ENCODE assay signal across 12 cellular contexts in genomic region chr2:10328667-10329583, GRCh38. TPM values are rescaled to one million over a fixed set of nuclear protein-coding genes. Genes with fewer than 3 reads are reported as not detected.
DNase-seq lines count a peak whose midpoint lies in the region; ATAC-seq and TF ChIP-seq lines count a peak whose summit lies in the region.
"Had no signal": no experiment of that assay in that cellular context is flagged by ENCODE, and none has a peak within 500 bp of the region (broad histone marks: within the 10 kb centered on the region; RNA-seq: fewer than 3 reads in every experiment).

No MANE protein-coding gene starts in this region.

- H3K36me3 ChIP-seq in stomach = no peaks in the 10 kb centered on the region

- WGBS in stomach, 5 donors = 82 to 91% (median 87%) methylated on average over 13 of the region's 13 CpGs

- peaks cover 100% of the 10 kb centered on the region for H3K4me1 Mint-ChIP-seq in activated naive CD4-positive, alpha-beta T cell treated with anti-CD3 and anti-CD28 coated beads, Interleukin-2, amount 50 U/mL, for 24 hours
- H3K4me1 Mint-ChIP-seq in WTC11 (peaks cover 86% of the 10 kb centered on the region), immature natural killer cell (peaks cover 56 to 68% of the 10 kb centered on the region in 2 donors), mesothelial cell of epicardium (peaks cover 34% of the 10 kb centered on the region)

- CTCF ChIA-PET in WTC11 (lab: Charles Lee) = interaction anchor here (0.6 to 4.5 kb wide), 5 partner anchors 11 to 80 kb away, joined by 3 to 31 read pairs (median 4); partner anchors contain the start of gene HPCAL1

- TF ChIP-seq EP300 in stomach (IDR thresholded peaks at IDR 0.05) = no peak

- POLR2A ChIA-PET in WTC11 (lab: Charles Lee) = no interaction called here

- H3K27me3 ChIP-seq in stomach = no peaks in the 10 kb centered on the region

- H3K27me3 Mint-ChIP-seq in activated naive CD4-positive, alpha-beta T cell treated with anti-CD3 and anti-CD28 coated beads, Interleukin-2, amount 50 U/mL, for 24 hours = no peaks in the 10 kb centered on the region
- H3K27me3 Mint-ChIP-seq in WTC11 (ENCODE audit: low read depth) (no peaks in the 10 kb centered on the region), immature natural killer cell (ENCODE audit: low read depth in 3 of 3) (peaks cover 3 to 6% (median 4%) of the 10 kb centered on the region in 3 donors), mesothelial cell of epicardium (ENCODE audit: low read depth) (no peaks in the 10 kb centered on the region)

- H3K4me1 ChIP-seq in stomach = peaks cover 49 to 90% (median 76%) of the 10 kb centered on the region in 4 donors

- intact Hi-C loops in stomach (cut with DNase I; ENCODE audit: low total_unique reads) = no loop called here

- ATAC-seq in WTC11 = no peak

- H3K36me3 Mint-ChIP-seq in activated naive CD4-positive, alpha-beta T cell treated with anti-CD3 and anti-CD28 coated beads, Interleukin-2, amount 50 U/mL, for 24 hours = no peaks in the 10 kb centered on the region
- H3K36me3 Mint-ChIP-seq in WTC11 (no peaks in the 10 kb centered on the region), immature natural killer cell (no peaks in the 10 kb centered on the region), mesothelial cell of epicardium (no peaks in the 10 kb centered on the region)

- H3K9me3 ChIP-seq in stomach = no peaks in the 10 kb centered on the region

- DNase-seq in activated naive CD4-positive, alpha-beta T cell treated with Interleukin-2 at 50 U/mL for 16 hours = no peak
- DNase-seq in WTC11 (ENCODE audit: low spot score) (no peak), immature natural killer cell (no peak), stomach (no peak), mesothelial cell of epicardium (ENCODE audit: low spot score in 2 of 2, unreplicated experiment in 2 of 2) (no peak), putamen (ENCODE audit: low spot score) (no peak), amniotic stem cell (lab: John Stamatoyannopoulos, UW) (no peak)
- DNase-seq: activated gamma-delta T cell, AML-193, hypothalamus, NCI-H187 had no signal

- no peaks in the 10 kb centered on the region for H3K9me3 Mint-ChIP-seq in activated naive CD4-positive, alpha-beta T cell treated with anti-CD3 and anti-CD28 coated beads, Interleukin-2, amount 50 U/mL, for 24 hours
- H3K9me3 Mint-ChIP-seq in WTC11 (no peaks in the 10 kb centered on the region; the same call in 1 of the 2 replicates), immature natural killer cell (peaks cover 0 to 1% (median 0%) of the 10 kb centered on the region in 6 donors), mesothelial cell of epicardium (no peaks in the 10 kb centered on the region)

- no peak overlapping the region for H3K4me3 ChIP-seq in stomach

- no peak for TF ChIP-seq CTCF in WTC11 (IDR thresholded peaks at IDR 0.05)
- no peak for TF ChIP-seq CTCF in stomach (IDR thresholded peaks at IDR 0.05)
- no peak for TF ChIP-seq CTCF in mesothelial cell of epicardium (IDR thresholded peaks at IDR 0.05; ENCODE audit: unreplicated experiment)

- peak overlapping the region; percentile 88 for H3K27ac Mint-ChIP-seq in activated naive CD4-positive, alpha-beta T cell treated with anti-CD3 and anti-CD28 coated beads, Interleukin-2, amount 50 U/mL, for 24 hours
- 0 out of 2 replicates have a peak overlapping the region, but pooled peaks have one; percentile 64 for H3K27ac Mint-ChIP-seq in WTC11
- peak overlapping the region; percentile 86 to 95 (median 91) for H3K27ac Mint-ChIP-seq in immature natural killer cell
- H3K27ac Mint-ChIP-seq in mesothelial cell of epicardium = no peak overlapping the region

- peak overlapping the region in 4 of 5 donors; percentile 18 to 65 (median 58) for H3K27ac ChIP-seq in stomach

- TF ChIP-seq POLR2A in stomach (IDR thresholded peaks at IDR 0.05) = no peak

- H3K4me3 Mint-ChIP-seq in activated naive CD4-positive, alpha-beta T cell treated with anti-CD3 and anti-CD28 coated beads, Interleukin-2, amount 50 U/mL, for 24 hours = peak overlapping the region; percentile 92
- H3K4me3 Mint-ChIP-seq in WTC11 (no peak overlapping the region), immature natural killer cell (peak overlapping the region in 4 of 5 donors; percentile 82 to 92 (median 90)), mesothelial cell of epicardium (no peak overlapping the region)

TF ChIP-seq in WTC11, 78 proteins besides CTCF, POLR2A, EP300 and RAD21:
- peak; percentile 67 for TF ChIP-seq ZNF121 (CRISPR knock-in tag; IDR thresholded peaks at IDR 0.05)
- TF ChIP-seq FOXP1 (CRISPR knock-in tag; IDR thresholded peaks at IDR 0.05; ENCODE audit: borderline replicate concordance) = no peak
- TF ChIP-seq ZNF317 (CRISPR knock-in tag; IDR thresholded peaks at IDR 0.05; ENCODE audit: borderline replicate concordance, low read depth) = no peak

RNA-seq across cellular contexts. Expression of gene HPCAL1, which starts 26.2 kb away (rescaled TPM):
- 10.5 to 12.4 TPM (median 11.8 TPM) in 3 replicates for total RNA-seq in WTC11 (2021)
- 10 to 100 TPM; 64.9 to 89.7 (median 88.9) TPM for polyA plus RNA-seq in immature natural killer cell
- total RNA-seq in stomach = 100 to 1,000 TPM in 2 of 5 donors, 10 to 100 TPM in 3; 14.0 to 571 (median 89.3) TPM
- polyA plus RNA-seq in stomach = 10 to 100 TPM; 46.4 to 97.9 (median 81.6) TPM
- total RNA-seq in mesothelial cell of epicardium = 17.4 to 20.0 TPM (median 17.5 TPM) in 3 replicates

Comparison
In these comparisons a context has a peak if more than half of its experiments do, and no peak if none do; other contexts are left out.
1. H3K4me3 Mint-ChIP-seq: peak in activated naive CD4-positive, alpha-beta T cell treated with anti-CD3 and anti-CD28 coated beads, Interleukin-2, amount 50 U/mL, for 24 hours (single experiment) and immature natural killer cell (4 of 5); none in WTC11 (single experiment) and mesothelial cell of epicardium (single experiment).